In the genomic region with DNA sequence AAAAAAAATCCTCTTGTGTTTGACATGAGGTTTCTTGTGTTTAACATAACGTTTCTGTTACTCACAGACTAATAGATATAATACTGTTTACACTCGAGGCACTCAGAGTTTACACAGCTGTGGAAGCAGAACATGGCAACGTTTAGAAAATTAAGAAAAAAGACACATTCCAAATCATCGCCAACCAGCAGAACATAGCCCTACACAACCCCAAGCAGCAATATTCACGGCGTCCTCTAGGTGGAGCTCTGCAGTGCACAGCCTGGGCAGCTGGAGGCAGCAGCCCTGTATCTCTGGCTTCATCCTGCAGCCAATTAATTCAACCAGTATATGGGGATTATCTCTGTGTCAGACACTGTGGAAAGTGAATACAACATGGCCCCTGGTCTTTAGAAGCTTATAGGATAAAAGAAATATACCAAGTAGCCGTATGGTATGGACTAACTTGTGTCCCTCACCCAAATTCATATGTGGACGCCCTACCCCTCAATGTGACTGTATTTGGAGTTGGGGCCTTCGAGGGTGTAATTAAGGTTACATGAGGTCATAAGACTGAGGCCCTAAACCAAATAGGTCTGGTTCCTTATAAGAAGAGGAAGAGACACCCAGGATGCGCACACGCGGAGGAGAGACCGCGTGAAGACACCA, we compare ENCODE assay signal across 8 cellular contexts. TPM values are rescaled to one million over a fixed set of nuclear protein-coding genes. Genes with fewer than 3 reads are reported as not detected.
A peak's percentile ranks its signal among the peaks of the same experiment; 100 is the strongest.
DNase-seq lines count a peak whose midpoint lies in the region; ATAC-seq, FAIRE-seq and TF ChIP-seq lines count a peak whose summit lies in the region.

No MANE protein-coding gene starts in this region.

- peak; percentile 41 for FAIRE-seq in kidney (lab: Jason Lieb, UNC)

- H3K4me3 ChIP-seq in WI38 (ENCODE audit: low read depth, low read length) (no peak overlapping the region), mammary epithelial cell (replicated peaks in 1 of 3; ENCODE audit: insufficient read depth in 1 of 3, low read depth in 2 of 3, low read length in 3 of 3) (no peak overlapping the region), kidney (ENCODE audit: low read length in 2 of 2) (no peak overlapping the region)

- H3K9ac ChIP-seq in mammary epithelial cell (ENCODE audit: insufficient read depth, low read length) (no peak overlapping the region), kidney (ENCODE audit: low read length in 2 of 2) (no peak overlapping the region)

- H3K27me3 ChIP-seq in mammary epithelial cell (ENCODE audit: insufficient read depth, low read length): no peaks in the 10 kb centered on the region

- peak; percentile 68 for ATAC-seq in HG02610 (IDR thresholded peaks at IDR 0.05; ENCODE audit: unreplicated experiment)

- H3K9me3 ChIP-seq in mammary epithelial cell (replicated peaks; ENCODE audit: insufficient read depth, low read length): no peaks in the 10 kb centered on the region
- no peaks in the 10 kb centered on the region for H3K9me3 ChIP-seq in kidney (ENCODE audit: control insufficient read depth in 1 of 2, low read length in 2 of 2)

- H3K4me2 ChIP-seq in mammary epithelial cell (ENCODE audit: insufficient read depth, low read depth, low read length): no peak overlapping the region

- no peak overlapping the region for H2AFZ ChIP-seq in mammary epithelial cell (ENCODE audit: low read depth, low read length)

- peaks cover 13% of the 10 kb centered on the region for H3K4me1 ChIP-seq in mammary epithelial cell (ENCODE audit: insufficient read depth, low read length)
- H3K4me1 ChIP-seq in kidney (ENCODE audit: control insufficient read depth in 1 of 2, insufficient read depth in 1 of 2, low read depth in 1 of 2, low read length in 2 of 2): peaks cover 19 to 22% of the 10 kb centered on the region in 2 donors

- CTCF ChIA-PET in mammary epithelial cell (lab: Charles Lee; ENCODE audit: low non-redundant PET): interaction anchor here (0.6 kb wide), 1 partner anchor 150 kb away, joined by 3 read pairs; no protein-coding TSS in a partner anchor

- dilution Hi-C loops in mammary epithelial cell (cut with HindIII; ENCODE audit: low sequenced_read_pairs): loop anchor here (5.0 kb wide), 1 partner anchor 33 kb away; no protein-coding TSS in a partner anchor

- no peaks in the 10 kb centered on the region for H3K36me3 ChIP-seq in mammary epithelial cell (ENCODE audit: insufficient read depth, low read length)
- H3K36me3 ChIP-seq in kidney (ENCODE audit: control insufficient read depth in 1 of 2, insufficient read depth in 2 of 2, low read length in 2 of 2): no peaks in the 10 kb centered on the region

- TF ChIP-seq CTCF in WI38 (IDR thresholded peaks at IDR 0.05; ENCODE audit: low read depth, low read length) (peak; percentile 87), mammary epithelial cell (conservative IDR thresholded peaks at IDR 0.05 in 1 of 2, IDR thresholded peaks at IDR 0.05 in 1 of 2; ENCODE audit: extremely low read depth in 1 of 2, insufficient read depth in 1 of 2, low read depth in 1 of 2, low read length in 2 of 2) (peak; percentile 94 to 97), kidney (IDR thresholded peaks at IDR 0.05; ENCODE audit: borderline replicate concordance, extremely low read depth, insufficient read depth) (peak; percentile 93)

- 58% methylated on average over 14 of the region's 14 CpGs for WGBS in mammary epithelial cell (ENCODE audit: low coverage, missing lambda C conversion rate)

- no peaks in the 10 kb centered on the region for H4K20me1 ChIP-seq in mammary epithelial cell (ENCODE audit: insufficient read depth, low read length)

- no TSS peak for BruUV-seq in mammary epithelial cell (replicated peaks; lab: Mats Ljungman, UMichigan)

- H3K27ac ChIP-seq in mammary epithelial cell (ENCODE audit: insufficient read depth, low read depth, low read length): no peak overlapping the region
- no peak overlapping the region for H3K27ac ChIP-seq in kidney (ENCODE audit: low read depth in 2 of 2, low read length in 2 of 2)

- DNase-seq in NCI-H2171 treated with DMSO at 0.1 percent for 48 hours (lab: John Stamatoyannopoulos, UW) (peak; percentile 48), NCI-H2171 (lab: John Stamatoyannopoulos, UW) (no peak), NCI-H1436 treated with DMSO at 0.1 percent for 48 hours (lab: John Stamatoyannopoulos, UW) (peak; percentile 55), mammary epithelial cell (peak; percentile 57), kidney (peak; percentile 89)
- peak; percentile 68 for DNase-seq in stimulated activated CD4-positive, alpha-beta T cell treated with anti-CD3 and anti-CD28 coated beads, Interleukin-2, amount 100 ng/mL, for 4 hours (ENCODE audit: low read depth)

- in situ Hi-C loops in mammary epithelial cell (cut with MboI; ENCODE audit: low sequenced_read_pairs in 2 of 2): loop anchor here in 1 of 2 donors (10.0 kb wide), 1 partner anchor 95 kb away; no protein-coding TSS in a partner anchor

- no peaks in the 10 kb centered on the region for H3K79me2 ChIP-seq in mammary epithelial cell (ENCODE audit: insufficient read depth, low read length)

- intact Hi-C loops in mammary epithelial cell (cut with micrococcal nuclease): loop anchor here (1.0 to 10.0 kb wide), 4 partner anchors 243 to 805 kb away; partner anchors contain the start of gene AKR1E2
- intact Hi-C loops in kidney (cut with DNase I): no loop called here

RNA-seq across cellular contexts. Expression of gene ASB13, which starts 36.5 kb away (rescaled TPM):
- total RNA-seq in mammary epithelial cell: 10 to 100 TPM; 16.7 to 17.3 TPM
- polyA plus RNA-seq in mammary epithelial cell: 14.4 TPM
- 17.0 TPM for polyA minus RNA-seq in mammary epithelial cell
- 47.7 TPM for total RNA-seq in kidney
- polyA plus RNA-seq in kidney (ENCODE audit: insufficient read depth, low read depth, low replicate concordance): 95.1 TPM

RNA-seq across cellular contexts. Expression of gene TASOR2, which starts 54.7 kb away (rescaled TPM):
- 10 to 100 TPM; 73.1 to 82.0 TPM for total RNA-seq in mammary epithelial cell
- polyA plus RNA-seq in mammary epithelial cell: 30.2 TPM
- 31.8 TPM for polyA minus RNA-seq in mammary epithelial cell
- total RNA-seq in kidney: 58.8 TPM
- polyA plus RNA-seq in kidney (ENCODE audit: insufficient read depth, low read depth, low replicate concordance): 3.9 TPM
